In the genomic region with DNA sequence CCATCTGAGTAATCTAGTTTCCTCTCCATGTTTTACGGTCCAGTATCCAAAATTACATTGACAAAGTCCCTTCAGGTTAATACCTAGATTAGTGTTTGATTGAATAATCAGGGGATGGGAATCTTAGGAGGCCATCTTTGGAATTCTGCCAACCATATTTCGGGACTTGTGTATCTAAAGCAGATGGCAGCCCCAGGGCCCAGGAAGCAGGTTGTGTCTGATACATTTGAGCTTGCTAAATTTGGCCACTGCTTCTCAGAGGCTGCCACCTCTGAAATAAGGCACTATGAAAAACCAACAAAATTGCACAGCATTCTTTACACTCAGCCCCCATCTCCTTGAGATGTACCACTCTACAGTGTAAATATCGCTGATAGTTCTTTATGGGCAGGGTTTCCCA, we compare ENCODE assay signal across 16 cellular contexts.
DNase-seq lines count a peak whose midpoint lies in the region; ATAC-seq lines count a peak whose summit lies in the region.
"Had no signal": no experiment of that assay in that cellular context is flagged by ENCODE, and none has a peak within 500 bp of the region (broad histone marks: within the 10 kb centered on the region; RNA-seq: fewer than 3 reads in every experiment).

No MANE protein-coding gene starts in this region.

- H3K36me3 Mint-ChIP-seq in activated T-helper 2 cell treated with anti-CD3 and anti-CD28 coated beads, Interferon-gamma antibody, Interleukin-2, Interleukin-4, amounts not matched to agents 10 μg/mL and 5 μg/mL and 100 μg/mL, durations not matched to agents 14 hours and 24 hours and 36 hours (ENCODE audit: low read depth) = no peaks in the 10 kb centered on the region

- H3K27ac Mint-ChIP-seq in activated T-helper 2 cell treated with anti-CD3 and anti-CD28 coated beads, Interferon-gamma antibody, Interleukin-2, Interleukin-4, amounts not matched to agents 10 μg/mL and 5 μg/mL and 100 μg/mL, durations not matched to agents 14 hours and 24 hours and 36 hours = no peak overlapping the region
- H3K27ac Mint-ChIP-seq: CD4-positive, alpha-beta T cell; GM23338 had no signal

- H3K27me3 Mint-ChIP-seq in activated T-helper 2 cell treated with anti-CD3 and anti-CD28 coated beads, Interferon-gamma antibody, Interleukin-2, Interleukin-4, amounts not matched to agents 10 μg/mL and 5 μg/mL and 100 μg/mL, durations not matched to agents 14 hours and 24 hours and 36 hours (ENCODE audit: low read depth) = no peaks in the 10 kb centered on the region
- H3K27me3 Mint-ChIP-seq: CD4-positive, alpha-beta T cell had no signal

- intact Hi-C loops in activated T-helper 2 cell treated with anti-CD3 and anti-CD28 coated beads, Interferon-gamma antibody, Interleukin-2, Interleukin-4, amounts not matched to agents 10 μg/mL and 5 μg/mL and 100 μg/mL, durations not matched to agents 14 hours and 24 hours and 36 hours (cut with micrococcal nuclease) = no loop called here

- peaks cover 7% of the 10 kb centered on the region for H3K4me1 Mint-ChIP-seq in activated T-helper 2 cell treated with anti-CD3 and anti-CD28 coated beads, Interferon-gamma antibody, Interleukin-2, Interleukin-4, amounts not matched to agents 10 μg/mL and 5 μg/mL and 100 μg/mL, durations not matched to agents 14 hours and 24 hours and 36 hours (ENCODE audit: low read depth)
- H3K4me1 Mint-ChIP-seq: GM23338 had no signal

- no peaks in the 10 kb centered on the region for H3K9me3 Mint-ChIP-seq in activated T-helper 2 cell treated with anti-CD3 and anti-CD28 coated beads, Interferon-gamma antibody, Interleukin-2, Interleukin-4, amounts not matched to agents 10 μg/mL and 5 μg/mL and 100 μg/mL, durations not matched to agents 14 hours and 24 hours and 36 hours
- H3K9me3 Mint-ChIP-seq: CD4-positive, alpha-beta T cell; GM23338 had no signal

- ATAC-seq in HG02610 (IDR thresholded peaks at IDR 0.05; ENCODE audit: unreplicated experiment) = no peak
- ATAC-seq: GM23338 had no signal

- DNase-seq in NCI-H1694 (lab: John Stamatoyannopoulos, UW) (peak; percentile 0), NCI-H1694 treated with DMSO at 0.1 percent for 48 hours (lab: John Stamatoyannopoulos, UW) (no peak), NCI-H2171 treated with DMSO at 0.1 percent for 48 hours (lab: John Stamatoyannopoulos, UW) (peak; percentile 52), RPMI7951 (ENCODE audit: low read depth) (peak; percentile 27), AG20443 (ENCODE audit: low spot score) (no peak)
- DNase-seq in activated T-helper 2 cell treated with anti-CD3 and anti-CD28 coated beads, Interferon-gamma antibody, Interleukin-2, Interleukin-4, amounts not matched to agents 10 μg/mL and 5 μg/mL and 100 μg/mL, durations not matched to agents 14 hours and 24 hours and 36 hours (ENCODE audit: low spot score) = no peak
- DNase-seq: 8988T; Calu3; CD4-positive, alpha-beta T cell; DMS153; DMS79 treated with DMSO at 0.1 percent for 48 hours; EL; GDM1; H7 had no signal

- H3K4me3 Mint-ChIP-seq in activated T-helper 2 cell treated with anti-CD3 and anti-CD28 coated beads, Interferon-gamma antibody, Interleukin-2, Interleukin-4, amounts not matched to agents 10 μg/mL and 5 μg/mL and 100 μg/mL, durations not matched to agents 14 hours and 24 hours and 36 hours (ENCODE audit: low read depth) = no peak overlapping the region
- H3K4me3 Mint-ChIP-seq: CD4-positive, alpha-beta T cell; GM23338 had no signal

Comparison
In these comparisons a context has a peak if more than half of its experiments do, and no peak if none do; other contexts are left out.
1. DNase-seq: peak in NCI-H1694 (single experiment), NCI-H2171 treated with DMSO at 0.1 percent for 48 hours (single experiment) and RPMI7951 (single experiment); none in NCI-H1694 treated with DMSO at 0.1 percent for 48 hours (single experiment), activated T-helper 2 cell treated with anti-CD3 and anti-CD28 coated beads, Interferon-gamma antibody, Interleukin-2, Interleukin-4, amounts not matched to agents 10 μg/mL and 5 μg/mL and 100 μg/mL, durations not matched to agents 14 hours and 24 hours and 36 hours (single experiment) and AG20443 (single experiment).